Comparison of ENCODE assay signal across 25 cellular contexts in genomic region chr5:7844901-7845300, GRCh38. TPM values are rescaled to one million over a fixed set of nuclear protein-coding genes. Genes with fewer than 3 reads are reported as not detected.
DNase-seq lines count a peak whose midpoint lies in the region; ATAC-seq, FAIRE-seq and TF ChIP-seq lines count a peak whose summit lies in the region.
"Had no signal": no experiment of that assay in that cellular context is flagged by ENCODE, and none has a peak within 500 bp of the region (broad histone marks: within the 10 kb centered on the region; RNA-seq: fewer than 3 reads in every experiment).

No MANE protein-coding gene starts in this region.

- H3K4me1 ChIP-seq in Karpas-422 (ENCODE audit: low read length) (peaks cover 22% of the 10 kb centered on the region), esophagus muscularis mucosa (peaks cover 5 to 9% (median 6%) of the 10 kb centered on the region in 4 donors)

- peak overlapping the region; percentile 7 for H3K4me3 Mint-ChIP-seq in nephron progenitor cell
- H3K4me3 Mint-ChIP-seq: CD4-positive, alpha-beta memory T cell had no signal

- H3K4me1 Mint-ChIP-seq in nephron progenitor cell: peaks cover 36% of the 10 kb centered on the region

- DNase-seq in KBM-7 (peak; percentile 19), Karpas-422 (peak; percentile 57), esophagus muscularis mucosa (ENCODE audit: extremely low spot score) (peak; percentile 70), nephron progenitor cell (no peak), RCC 7860 (ENCODE audit: low spot score) (no peak)
- DNase-seq in activated effector memory CD4-positive, alpha-beta T cell treated with anti-CD3 and anti-CD28 coated beads, Interleukin-2, amount 50 U/mL, for 16 hours: no peak
- DNase-seq: C1 segment of cervical spinal cord; Calu3; CD4-positive, alpha-beta memory T cell; COR-L47; DMS53; DMS79 treated with DMSO at 0.1 percent for 48 hours; GF-D8; GM23248; H7; HCEC 1CT had no signal

- H3K9ac ChIP-seq in Karpas-422 (ENCODE audit: low read length): no peak overlapping the region
- H3K9ac ChIP-seq: GM23248 had no signal

- peak overlapping the region; percentile 34 for H3K27ac Mint-ChIP-seq in nephron progenitor cell
- H3K27ac Mint-ChIP-seq: CD4-positive, alpha-beta memory T cell had no signal

- H3K27me3 ChIP-seq in Karpas-422 (ENCODE audit: low read length): no peaks in the 10 kb centered on the region
- peaks cover 0 to 47% (median 11%) of the 10 kb centered on the region in 4 donors for H3K27me3 ChIP-seq in esophagus muscularis mucosa

- H2AFZ ChIP-seq in Karpas-422 (ENCODE audit: low read length): no peak overlapping the region
- H2AFZ ChIP-seq: GM23248 had no signal

- no peaks in the 10 kb centered on the region for H3K9me2 ChIP-seq in Karpas-422 (replicated peaks; ENCODE audit: insufficient read depth, low read length)

- H3K27me3 Mint-ChIP-seq in nephron progenitor cell (ENCODE audit: low read depth, poor library complexity): peaks cover 6% of the 10 kb centered on the region

- H3K9me3 ChIP-seq in Karpas-422 (ENCODE audit: low read length) (no peaks in the 10 kb centered on the region), esophagus muscularis mucosa (no peaks in the 10 kb centered on the region)

- ATAC-seq in HG03442 (IDR thresholded peaks at IDR 0.05; ENCODE audit: unreplicated experiment): no peak
- ATAC-seq in HG03460 (IDR thresholded peaks at IDR 0.05; ENCODE audit: unreplicated experiment): no peak

- H3K27ac ChIP-seq in Karpas-422 (ENCODE audit: low read length) (no peak overlapping the region), esophagus muscularis mucosa (replicated peaks in 1 of 4) (no peak overlapping the region)
- H3K27ac ChIP-seq: GM23248 had no signal

- H3K9me3 Mint-ChIP-seq in nephron progenitor cell: peaks cover 12% of the 10 kb centered on the region

- no peaks in the 10 kb centered on the region for H4K20me1 ChIP-seq in Karpas-422 (ENCODE audit: insufficient read depth, low read depth, low read length)

- no peak for TF ChIP-seq POLR2A in esophagus muscularis mucosa (IDR thresholded peaks at IDR 0.05; ENCODE audit: low read depth)

- in situ Hi-C loops in KBM-7 (cut with MboI; ENCODE audit: low pct_unique_long_range_greater_than_20kb, low sequenced_read_pairs): no loop called here

- H3K36me3 ChIP-seq in Karpas-422 (ENCODE audit: insufficient read depth, low read length): no peaks in the 10 kb centered on the region
- no peaks in the 10 kb centered on the region for H3K36me3 ChIP-seq in esophagus muscularis mucosa

- intact Hi-C loops in esophagus muscularis mucosa (cut with DNase I): no loop called here

- H3K79me2 ChIP-seq in Karpas-422 (ENCODE audit: low read length): no peaks in the 10 kb centered on the region

- FAIRE-seq in RCC 7860 (lab: Jason Lieb, UNC): no peak
- FAIRE-seq: GM12891, GM18507, H1 had no signal

- H3K4me3 ChIP-seq in Karpas-422 (ENCODE audit: low read length) (no peak overlapping the region), esophagus muscularis mucosa (no peak overlapping the region)
- H3K4me3 ChIP-seq: GM23248 had no signal

- TF ChIP-seq EP300 in esophagus muscularis mucosa (IDR thresholded peaks at IDR 0.05): no peak

- peak overlapping the region; percentile 7 for H3K4me2 ChIP-seq in Karpas-422 (ENCODE audit: low read depth, low read length, poor library complexity, severe bottlenecking)

- peaks cover 5% of the 10 kb centered on the region for H3K36me3 Mint-ChIP-seq in nephron progenitor cell (ENCODE audit: low read depth)
- H3K36me3 Mint-ChIP-seq: CD4-positive, alpha-beta memory T cell had no signal

- TF ChIP-seq CTCF in esophagus muscularis mucosa (IDR thresholded peaks at IDR 0.05): no peak
- no peak for TF ChIP-seq CTCF in nephron progenitor cell (IDR thresholded peaks at IDR 0.05)

RNA-seq across cellular contexts. Expression of gene CFAP90, which starts 6.0 kb away (rescaled TPM):
- not detected in 2 replicates for total RNA-seq in Karpas-422 (2014; rRNA removed; shearing (Covaris generic); ENCODE audit: low replicate concordance)
- total RNA-seq in esophagus muscularis mucosa: under 1 TPM in 1 of 4 donors, not detected in 3; 0.17 TPM
- total RNA-seq: A172; A673; Calu3; CD4-positive, alpha-beta memory T cell; Daoy; G401; H7 had no signal

RNA-seq across cellular contexts. Expression of gene FASTKD3, which starts 23.9 kb away (rescaled TPM):
- total RNA-seq in Karpas-422 (2014; rRNA removed; shearing (Covaris generic); ENCODE audit: low replicate concordance): 11.8 and 25.3 TPM in 2 replicates
- total RNA-seq in esophagus muscularis mucosa: 10 to 100 TPM in 1 of 4 donors, 1 to 10 TPM in 3; 7.4 to 13.3 (median 8.2) TPM

RNA-seq across cellular contexts. Expression of gene MTRR, which starts 24.0 kb away (rescaled TPM):
- 41.4 and 44.2 TPM in 2 replicates for total RNA-seq in Karpas-422 (2014; rRNA removed; shearing (Covaris generic); ENCODE audit: low replicate concordance)
- total RNA-seq in esophagus muscularis mucosa: 10 to 100 TPM; 22.0 to 34.5 (median 33.8) TPM

Comparison
In these comparisons a context has a peak if more than half of its experiments do, and no peak if none do; other contexts are left out.
1. DNase-seq: peak in KBM-7 (single experiment), Karpas-422 (single experiment) and esophagus muscularis mucosa (single experiment); none in nephron progenitor cell (single experiment), activated effector memory CD4-positive, alpha-beta T cell treated with anti-CD3 and anti-CD28 coated beads, Interleukin-2, amount 50 U/mL, for 16 hours (single experiment) and RCC 7860 (single experiment).